In genomic region chr7:104848386-104848990, GRCh38 we compare ENCODE assay signal across 7 cellular contexts.
A peak's percentile ranks its signal among the peaks of the same experiment; 100 is the strongest.
DNase-seq lines count a peak whose midpoint lies in the region; ATAC-seq, FAIRE-seq and TF ChIP-seq lines count a peak whose summit lies in the region.

No MANE protein-coding gene starts in this region.

- intact Hi-C loops in ovary (cut with DNase I): loop anchor here in 1 of 4 donors (5.0 kb wide), 1 partner anchor 616 kb away; no protein-coding TSS in a partner anchor

- H3K79me2 ChIP-seq in OCI-LY1 (ENCODE audit: insufficient read depth, low read length): no peaks in the 10 kb centered on the region

- WGBS in ovary, 3 donors: 46 to 49% (median 46%) methylated on average over 5 of the region's 5 CpGs

- H2AFZ ChIP-seq in OCI-LY1 (ENCODE audit: low read length): no peak overlapping the region

- TF ChIP-seq CTCF in OCI-LY1 (IDR thresholded peaks at IDR 0.05; ENCODE audit: low read length): peak; percentile 99
- peak in 1 of 3 donors; percentile 40 for TF ChIP-seq CTCF in ovary (IDR thresholded peaks at IDR 0.05)

- H3K9ac ChIP-seq in OCI-LY1 (ENCODE audit: low read length): no peak overlapping the region

- H3K27ac ChIP-seq in OCI-LY1 (ENCODE audit: low read depth, low read length, poor library complexity, severe bottlenecking) (no peak overlapping the region), ovary (no peak overlapping the region)

- H3K4me3 ChIP-seq in OCI-LY1 (ENCODE audit: low read depth, low read length, poor library complexity, severe bottlenecking) (no peak overlapping the region), ovary (no peak overlapping the region)

- H4K20me1 ChIP-seq in OCI-LY1 (ENCODE audit: insufficient read depth, low read length): no peaks in the 10 kb centered on the region

- H3K36me3 ChIP-seq in OCI-LY1 (ENCODE audit: insufficient read depth, low read length): no peaks in the 10 kb centered on the region
- no peaks in the 10 kb centered on the region for H3K36me3 ChIP-seq in ovary

- TF ChIP-seq POLR2A in ovary (IDR thresholded peaks at IDR 0.05): no peak

- H3F3A ChIP-seq in OCI-LY1 (ENCODE audit: insufficient read depth, low read length): no peaks in the 10 kb centered on the region

- H3K4me1 ChIP-seq in OCI-LY1 (ENCODE audit: insufficient read depth, low read length, severe bottlenecking) (no peaks in the 10 kb centered on the region), ovary (ENCODE audit: insufficient read depth) (no peaks in the 10 kb centered on the region)

- TF ChIP-seq EP300 in ovary (IDR thresholded peaks at IDR 0.05): no peak

- no peak for FAIRE-seq in frontal cortex (lab: Jason Lieb, UNC)

- no peaks in the 10 kb centered on the region for H3K9me2 ChIP-seq in OCI-LY1 (ENCODE audit: low read depth, low read length)

- H3K9me3 ChIP-seq in OCI-LY1 (ENCODE audit: low read length) (no peaks in the 10 kb centered on the region), ovary (no peaks in the 10 kb centered on the region)

- H3K4me2 ChIP-seq in OCI-LY1 (ENCODE audit: low read length): no peak overlapping the region

- ATAC-seq in HG03025 (IDR thresholded peaks at IDR 0.05; ENCODE audit: low FRiP score, unreplicated experiment) (peak; percentile 43), HG03045 (IDR thresholded peaks at IDR 0.05; ENCODE audit: unreplicated experiment) (no peak)

- H3K27me3 ChIP-seq in OCI-LY1 (ENCODE audit: insufficient read depth, low read length): no peaks in the 10 kb centered on the region
- H3K27me3 ChIP-seq in ovary: no peaks in the 10 kb centered on the region

- DNase-seq in GM04504 (ENCODE audit: low read depth) (peak; percentile 27), frontal cortex (ENCODE audit: low spot score in 2 of 2) (peak; percentile 14 to 48), ovary (peak in 4 of 5 donors; percentile 15 to 41 (median 32))
- peak; percentile 8 for DNase-seq in activated T-helper 9 cell treated with anti-CD3 and anti-CD28 coated beads, Interleukin-2, amount 50 U/mL, for 16 hours (ENCODE audit: low read depth)
